Comparison of ENCODE assay signal across 4 cellular contexts in the genomic region with DNA sequence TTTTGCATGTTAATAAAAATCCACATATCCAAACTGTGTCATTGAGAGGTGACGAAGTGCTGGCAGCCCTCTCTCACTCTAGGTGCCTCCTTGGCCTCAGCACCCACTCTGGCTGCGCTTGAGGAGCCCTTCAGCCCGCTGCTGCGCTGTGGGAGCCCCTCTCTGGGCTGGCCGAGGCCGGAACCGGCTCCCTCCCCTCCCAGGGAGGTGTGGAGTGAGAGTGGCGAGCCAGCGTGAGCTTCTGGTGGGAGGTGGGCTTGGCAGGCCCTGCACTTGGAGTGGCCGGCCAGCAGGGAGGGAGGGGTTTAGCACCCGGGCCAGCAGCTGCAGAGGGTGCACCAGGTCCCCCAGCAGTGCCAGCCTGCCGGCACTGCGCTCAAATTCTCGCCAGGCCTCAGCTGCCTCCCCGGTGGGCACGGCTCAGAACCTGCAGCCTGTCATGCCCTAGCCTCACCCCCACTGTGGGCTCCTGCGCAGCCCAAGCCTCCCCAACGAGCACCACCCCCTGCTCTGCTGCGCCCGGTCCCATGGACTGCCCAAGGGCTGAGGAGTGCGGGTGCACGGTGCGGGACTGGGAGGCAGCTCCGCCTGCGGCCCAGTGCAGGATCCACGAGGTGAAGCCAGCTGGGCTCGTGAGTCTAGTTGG.
"Had no signal": no experiment of that assay in that cellular context is flagged by ENCODE, and none has a peak within 500 bp of the region (broad histone marks: within the 10 kb centered on the region; RNA-seq: fewer than 3 reads in every experiment).

No MANE protein-coding gene starts in this region.

- H3K27ac Mint-ChIP-seq: GM23338, H9 had no signal

- H3K4me3 ChIP-seq: GM23338 had no signal

- H3K4me2 ChIP-seq: GM23338 had no signal

- H2AFZ ChIP-seq: GM23338 had no signal

- DNase-seq: H9, HCEC 1CT had no signal

- H3K4me3 Mint-ChIP-seq: GM23338, H9, IgD-negative memory B cell had no signal

- H3K27me3 Mint-ChIP-seq: IgD-negative memory B cell had no signal

- H3K9me3 Mint-ChIP-seq: IgD-negative memory B cell had no signal

- ATAC-seq: GM23338 had no signal
